In genomic region chr4:54277691-54278090, GRCh38 we compare ENCODE assay signal across 7 cellular contexts. TPM values are rescaled to one million over a fixed set of nuclear protein-coding genes. Genes with fewer than 3 reads are reported as not detected.
A peak's percentile ranks its signal among the peaks of the same experiment; 100 is the strongest.
DNase-seq lines count a peak whose midpoint lies in the region; ATAC-seq, FAIRE-seq and TF ChIP-seq lines count a peak whose summit lies in the region.

No MANE protein-coding gene starts in this region.

- H3K4me1 ChIP-seq in pancreas: peaks cover 19 to 34% (median 30%) of the 10 kb centered on the region in 3 donors

- H3K36me3 ChIP-seq in pancreas: no peaks in the 10 kb centered on the region

- WGBS in pancreas, 2 donors: 0 to 3% methylated on average over 1 of the region's 1 CpG

- intact Hi-C loops in pancreas (cut with DNase I): no loop called here

- ATAC-seq in GM19351 (IDR thresholded peaks at IDR 0.05; ENCODE audit: unreplicated experiment) (peak; percentile 72), HG03108 (IDR thresholded peaks at IDR 0.05; ENCODE audit: unreplicated experiment) (peak; percentile 60), pancreas (peak; percentile 55 to 72 (median 58))

- H3K27me3 ChIP-seq in pancreas: no peaks in the 10 kb centered on the region

- peak overlapping the region in 2 of 4 donors; percentile 65 to 72 for H3K27ac ChIP-seq in pancreas

- H3K9me3 ChIP-seq in pancreas: no peaks in the 10 kb centered on the region

- DNase-seq in astrocyte of the hippocampus (ENCODE audit: low read depth, low spot score) (peak; percentile 70), pancreas (peak in 3 of 6 donors; percentile 37 to 45 (median 38)), SKM-1 treated with dmso at 0.1 percent for 144 hours (lab: John Stamatoyannopoulos, UW; ENCODE audit: unreplicated experiment) (no peak), islet precursor cell (no peak), iPS-NIHi7 (ENCODE audit: extremely low spot score) (no peak)

- no peak overlapping the region for H3K4me3 ChIP-seq in pancreas

- TF ChIP-seq CTCF in pancreas (IDR thresholded peaks at IDR 0.05): no peak

- FAIRE-seq in pancreas (lab: Jason Lieb, UNC): no peak

RNA-seq across cellular contexts. Expression of gene PDGFRA, which starts 48.6 kb away (rescaled TPM):
- 10 to 100 TPM in 4 of 6 donors, 1 to 10 TPM in 2; 5.3 to 43.0 (median 16.1) TPM for total RNA-seq in pancreas
- polyA plus RNA-seq in pancreas: 1 to 10 TPM; 2.6 to 3.5 TPM
